In the genomic region with DNA sequence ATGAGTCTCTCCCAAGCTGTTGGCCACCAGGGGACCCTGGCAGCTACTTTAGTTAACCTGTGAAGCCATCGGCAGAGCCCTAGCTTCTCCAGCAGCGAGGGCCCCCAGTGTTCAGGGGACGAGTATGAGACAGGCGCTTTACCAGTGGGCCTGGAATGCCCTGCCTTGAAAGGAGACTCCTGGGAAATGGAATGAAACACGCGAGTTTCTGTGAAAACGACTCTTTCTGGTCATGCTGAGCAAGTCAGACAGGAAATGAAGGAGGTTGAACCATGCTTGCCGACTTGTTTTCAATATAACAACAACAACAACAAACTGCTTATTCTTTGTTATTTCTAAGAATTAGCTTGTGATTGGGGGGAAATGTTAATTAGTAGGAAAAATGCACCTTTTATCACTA, we compare ENCODE assay signal across 21 cellular contexts.
"Had no signal": no experiment of that assay in that cellular context is flagged by ENCODE, and none has a peak within 500 bp of the region (broad histone marks: within the 10 kb centered on the region; RNA-seq: fewer than 3 reads in every experiment).

No MANE protein-coding gene starts in this region.

- H3K4me2 ChIP-seq: SK-N-SH had no signal

- H3K4me3 ChIP-seq: MG63 had no signal

- H3K9ac ChIP-seq: SK-N-SH had no signal

- H3K27me3 ChIP-seq: MG63 had no signal

- H3K9me3 ChIP-seq: MG63, SK-N-SH had no signal

- DNase-seq: Karpas-422, KG1, MG63, NCI-H1092, NCI-H1105 treated with DMSO at 0.1 percent for 48 hours, NCI-H1417 treated with DMSO at 0.1 percent for 48 hours, NCI-H146, NCI-H1694 treated with DMSO at 0.1 percent for 48 hours, NCI-H1930, NCI-H2081, NCI-H2107, NCI-H226, NCI-H446, NCI-H510A, NCI-H524 treated with DMSO at 0.1 percent for 48 hours, NCI-H69, NCI-H774, Right ventricle myocardium superior, RPMI8226, SK-N-SH, SW 1271 had no signal
